In genomic region chr12:90501412-90501811, GRCh38 we compare ENCODE assay signal across 2 cellular contexts.
A peak's percentile ranks its signal among the peaks of the same experiment; 100 is the strongest.
TF ChIP-seq lines count a peak whose summit lies in the region.

No MANE protein-coding gene starts in this region.

TF ChIP-seq in liver, 16 proteins besides CTCF, POLR2A, EP300 and RAD21:
- TF ChIP-seq ATF3 (IDR thresholded peaks at IDR 0.05) (peak; percentile 64), RXRA (IDR thresholded peaks at IDR 0.05) (peak; percentile 30 to 37), HNF4G (IDR thresholded peaks at IDR 0.05) (no peak), MAX (IDR thresholded peaks at IDR 0.05) (no peak), SP1 (IDR thresholded peaks at IDR 0.05) (no peak), ZBTB33 (IDR thresholded peaks at IDR 0.05) (peak; percentile 11), HNF4A (conservative IDR thresholded peaks at IDR 0.05) (no peak), GABPA (IDR thresholded peaks at IDR 0.05 in 1 of 2, conservative IDR thresholded peaks at IDR 0.05 in 1 of 2) (no peak)

TF ChIP-seq in HepG2, 621 proteins besides CTCF, POLR2A, EP300 and RAD21 (continued from another document):
- no peak for TF ChIP-seq KAT2B (IDR thresholded peaks at IDR 0.05; ENCODE audit: borderline replicate concordance, low read depth, low read length)
- no peak for TF ChIP-seq E2F1 (CRISPR knock-in tag; IDR thresholded peaks at IDR 0.05)
- no peak for TF ChIP-seq NCOA5 (CRISPR knock-in tag; IDR thresholded peaks at IDR 0.05)
- no peak for TF ChIP-seq CC2D1A (CRISPR knock-in tag; IDR thresholded peaks at IDR 0.05)
- no peak for TF ChIP-seq ATM (IDR thresholded peaks at IDR 0.05; ENCODE audit: borderline replicate concordance)
- no peak for TF ChIP-seq ZZZ3 (CRISPR knock-in tag; IDR thresholded peaks at IDR 0.05; ENCODE audit: borderline replicate concordance)
- TF ChIP-seq RFX5 (IDR thresholded peaks at IDR 0.05; ENCODE audit: low read depth, low read length): no peak
- TF ChIP-seq HOXA3 (CRISPR knock-in tag; IDR thresholded peaks at IDR 0.05): no peak
